15 cellular contexts compared by ENCODE assay signal in the genomic region with DNA sequence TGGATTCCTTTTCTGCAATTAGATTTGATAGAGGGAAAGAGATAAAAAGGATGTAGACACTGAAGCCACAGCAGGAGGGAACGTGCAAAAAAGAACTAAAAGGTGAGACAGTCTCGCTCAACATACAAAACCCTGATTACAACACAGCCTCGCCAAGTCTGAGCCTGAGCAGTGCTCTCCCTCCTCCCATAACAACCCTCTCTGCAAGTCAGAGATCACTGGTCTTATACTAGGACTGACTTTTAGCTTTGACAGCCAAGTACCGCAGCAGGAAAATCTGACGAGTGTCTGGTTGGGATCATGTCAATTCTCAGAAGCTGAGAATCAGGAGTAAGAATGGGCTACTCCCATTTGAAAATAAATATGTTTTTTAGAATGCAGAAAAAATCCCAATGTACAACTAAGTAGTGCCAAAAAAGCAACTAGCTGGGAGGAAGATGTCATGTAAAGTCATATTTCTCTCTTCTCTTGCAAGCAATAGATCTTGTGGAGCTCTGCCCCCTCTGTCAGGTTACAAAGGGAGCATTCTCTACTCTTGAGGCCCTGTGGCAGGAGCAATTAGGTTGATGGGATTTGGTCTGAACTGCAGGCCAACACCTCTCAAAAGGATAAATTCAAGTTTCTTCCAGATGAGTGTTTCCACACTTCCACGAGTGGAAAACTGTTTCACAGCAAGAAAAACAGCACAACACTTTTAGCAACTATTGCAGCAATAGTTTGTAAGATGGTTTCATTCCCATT.
"Had no signal": no experiment of that assay in that cellular context is flagged by ENCODE, and none has a peak within 500 bp of the region (broad histone marks: within the 10 kb centered on the region; RNA-seq: fewer than 3 reads in every experiment).

No MANE protein-coding gene starts in this region.

- H3K9me3 ChIP-seq: left ventricle myocardium inferior, neutrophil, vagina had no signal

- H3K36me3 Mint-ChIP-seq: naive thymus-derived CD4-positive, alpha-beta T cell; stimulated activated naive B cell treated with anti-CD40 and anti-IgM and Interleukin-4, amounts not matched to agents 10 μg/mL and 1 μg/mL and 100 μg/mL, for 72 hours had no signal

- H3K4me1 Mint-ChIP-seq: activated CD4-positive, alpha-beta T cell treated with anti-CD3 and anti-CD28 coated beads, Interleukin-2, amount 10 ng/mL, durations not matched to agents 7 days and 5 days had no signal

- DNase-seq: activated CD4-positive, alpha-beta T cell treated with anti-CD3 and anti-CD28 coated beads, Interleukin-2, amount 10 ng/mL, durations not matched to agents 7 days and 5 days; activated CD8-positive, alpha-beta memory T cell treated with anti-CD3 and anti-CD28 coated beads, Interleukin-2, amount 50 U/mL, for 4 hours; activated naive CD4-positive, alpha-beta T cell treated with anti-CD3 and anti-CD28 coated beads for 36 hours; activated T-cell treated with anti-CD3 and anti-CD28 coated beads, Interleukin-2, amount 50 U/mL, for 4 hours; brain microvascular endothelial cell; central memory CD4-positive, alpha-beta T cell; left ventricle myocardium inferior; naive thymus-derived CD4-positive, alpha-beta T cell; stimulated activated naive B cell treated with anti-CD40 and anti-IgM and Interleukin-4, amounts not matched to agents 10 μg/mL and 1 μg/mL and 100 μg/mL, for 72 hours; T1000 had no signal

- FAIRE-seq: colon, endometrium, frontal cortex had no signal

- H3K4me3 Mint-ChIP-seq: activated CD4-positive, alpha-beta T cell treated with anti-CD3 and anti-CD28 coated beads, Interleukin-2, amount 10 ng/mL, durations not matched to agents 7 days and 5 days; activated naive CD4-positive, alpha-beta T cell treated with anti-CD3 and anti-CD28 coated beads for 36 hours; activated T-cell treated with anti-CD3 and anti-CD28 coated beads, Interleukin-2, amount 50 U/mL, for 4 hours; naive thymus-derived CD4-positive, alpha-beta T cell; stimulated activated naive B cell treated with anti-CD40 and anti-IgM and Interleukin-4, amounts not matched to agents 10 μg/mL and 1 μg/mL and 100 μg/mL, for 72 hours had no signal

- H3K4me3 ChIP-seq: left ventricle myocardium inferior, vagina had no signal

- H3K36me3 ChIP-seq: brain microvascular endothelial cell, left ventricle myocardium inferior, neutrophil, vagina had no signal

- H3K27ac Mint-ChIP-seq: activated CD4-positive, alpha-beta T cell treated with anti-CD3 and anti-CD28 coated beads, Interleukin-2, amount 10 ng/mL, durations not matched to agents 7 days and 5 days; activated naive CD4-positive, alpha-beta T cell treated with anti-CD3 and anti-CD28 coated beads for 36 hours; stimulated activated naive B cell treated with anti-CD40 and anti-IgM and Interleukin-4, amounts not matched to agents 10 μg/mL and 1 μg/mL and 100 μg/mL, for 72 hours had no signal

- H3K9me3 Mint-ChIP-seq: activated CD4-positive, alpha-beta T cell treated with anti-CD3 and anti-CD28 coated beads, Interleukin-2, amount 10 ng/mL, durations not matched to agents 7 days and 5 days; activated naive CD4-positive, alpha-beta T cell treated with anti-CD3 and anti-CD28 coated beads for 36 hours; activated T-cell treated with anti-CD3 and anti-CD28 coated beads, Interleukin-2, amount 50 U/mL, for 4 hours; naive thymus-derived CD4-positive, alpha-beta T cell; stimulated activated naive B cell treated with anti-CD40 and anti-IgM and Interleukin-4, amounts not matched to agents 10 μg/mL and 1 μg/mL and 100 μg/mL, for 72 hours had no signal

- H3K27me3 Mint-ChIP-seq: activated CD4-positive, alpha-beta T cell treated with anti-CD3 and anti-CD28 coated beads, Interleukin-2, amount 10 ng/mL, durations not matched to agents 7 days and 5 days; naive thymus-derived CD4-positive, alpha-beta T cell had no signal

- H3K27ac ChIP-seq: brain microvascular endothelial cell, neutrophil, vagina had no signal

- H3K27me3 ChIP-seq: brain microvascular endothelial cell, neutrophil, vagina had no signal
